In genomic region chr2:41475959-41476358, GRCh38 we compare ENCODE assay signal across 17 cellular contexts.
DNase-seq lines count a peak whose midpoint lies in the region; ATAC-seq and TF ChIP-seq lines count a peak whose summit lies in the region.
"Had no signal": no experiment of that assay in that cellular context is flagged by ENCODE, and none has a peak within 500 bp of the region (broad histone marks: within the 10 kb centered on the region; RNA-seq: fewer than 3 reads in every experiment).

No MANE protein-coding gene starts in this region.

- TF ChIP-seq CTCF in MCF 10A (IDR thresholded peaks at IDR 0.05; ENCODE audit: unreplicated experiment), result no peak

- no peak overlapping the region for H3K4me3 Mint-ChIP-seq in MCF 10A (ENCODE audit: unreplicated experiment)
- H3K4me3 Mint-ChIP-seq: activated T-helper 1 cell treated with anti-CD3 and anti-CD28 coated beads, Interleukin-12 subunit alpha, Interleukin-12 subunit beta, Interleukin-2, Interleukin-4 antibody, amounts not matched to agents 30 ng/mL and 10 ng/mL and 1 ng/mL, durations not matched to agents 14 hours and 24 hours and 36 hours; CD4-positive, alpha-beta T cell; IgD-negative memory B cell had no signal

- peak; percentile 79 for ATAC-seq in HG02884 (IDR thresholded peaks at IDR 0.05; ENCODE audit: unreplicated experiment)

- H3K27ac Mint-ChIP-seq in MCF 10A (ENCODE audit: low read depth, unreplicated experiment), result no peak overlapping the region
- H3K27ac Mint-ChIP-seq: activated T-helper 1 cell treated with anti-CD3 and anti-CD28 coated beads, Interleukin-12 subunit alpha, Interleukin-12 subunit beta, Interleukin-2, Interleukin-4 antibody, amounts not matched to agents 30 ng/mL and 10 ng/mL and 1 ng/mL, durations not matched to agents 14 hours and 24 hours and 36 hours; CD4-positive, alpha-beta T cell; IgD-negative memory B cell had no signal

- H3K4me1 Mint-ChIP-seq in MCF 10A (ENCODE audit: insufficient read depth, unreplicated experiment), result no peaks in the 10 kb centered on the region
- H3K4me1 Mint-ChIP-seq: IgD-negative memory B cell had no signal

- DNase-seq in SIG-M5 treated with dmso at 0.1 percent for 504 hours (lab: John Stamatoyannopoulos, UW; ENCODE audit: unreplicated experiment) (peak; percentile 75), SIG-M5 (lab: John Stamatoyannopoulos, UW) (no peak), NOMO-1 treated with dmso at 0.1 percent for 144 hours (lab: John Stamatoyannopoulos, UW; ENCODE audit: unreplicated experiment) (peak; percentile 46), superior temporal gyrus (ENCODE audit: extremely low spot score) (peak; percentile 18), MCF 10A (ENCODE audit: unreplicated experiment) (no peak), NCI-H1694 treated with DMSO at 0.1 percent for 48 hours (lab: John Stamatoyannopoulos, UW) (no peak), NCI-H1694 (lab: John Stamatoyannopoulos, UW) (no peak)
- DNase-seq: activated CD4-positive, alpha-beta T cell treated with anti-CD3 and anti-CD28 coated beads, Interleukin-2, amount 50 U/mL, for 48 hours; CD4-positive, alpha-beta T cell; mammary epithelial cell; NCI-H187; NCI-H774; sigmoid colon; stimulated activated CD4-positive, alpha-beta T cell treated with anti-CD3 and anti-CD28 coated beads, Interleukin-4, amount 100 ng/mL, for 1 hour had no signal

- H3K36me3 Mint-ChIP-seq in MCF 10A (ENCODE audit: insufficient read depth, unreplicated experiment), result no peaks in the 10 kb centered on the region
- H3K36me3 Mint-ChIP-seq: IgD-negative memory B cell had no signal

- POLR2A ChIA-PET in MCF 10A (lab: Yijun Ruan, JAX), result no interaction called here

- intact Hi-C loops in MCF 10A (cut with micrococcal nuclease), result no loop called here

- H3K9me3 Mint-ChIP-seq in MCF 10A (ENCODE audit: unreplicated experiment), result no peaks in the 10 kb centered on the region
- H3K9me3 Mint-ChIP-seq: activated T-helper 1 cell treated with anti-CD3 and anti-CD28 coated beads, Interleukin-12 subunit alpha, Interleukin-12 subunit beta, Interleukin-2, Interleukin-4 antibody, amounts not matched to agents 30 ng/mL and 10 ng/mL and 1 ng/mL, durations not matched to agents 14 hours and 24 hours and 36 hours had no signal

- CTCF ChIA-PET in MCF 10A (lab: Yijun Ruan, JAX), result no interaction called here

- BruUV-seq in MCF 10A (replicated peaks; lab: Mats Ljungman, UMichigan), result no TSS peak

- H3K27me3 Mint-ChIP-seq in MCF 10A (ENCODE audit: insufficient read depth, unreplicated experiment), result no peaks in the 10 kb centered on the region
- H3K27me3 Mint-ChIP-seq: CD4-positive, alpha-beta T cell; IgD-negative memory B cell had no signal

Comparison
In these comparisons a context has a peak if more than half of its experiments do, and no peak if none do; other contexts are left out.
1. DNase-seq: peak in SIG-M5 treated with dmso at 0.1 percent for 504 hours (single experiment), NOMO-1 treated with dmso at 0.1 percent for 144 hours (single experiment) and superior temporal gyrus (single experiment); none in SIG-M5 (single experiment), MCF 10A (single experiment), NCI-H1694 treated with DMSO at 0.1 percent for 48 hours (single experiment) and NCI-H1694 (single experiment).